Comparison of ENCODE assay signal across 26 cellular contexts in genomic region chr11:133355095-133355494, GRCh38.
"Had no signal": no experiment of that assay in that cellular context is flagged by ENCODE, and none has a peak within 500 bp of the region (broad histone marks: within the 10 kb centered on the region; RNA-seq: fewer than 3 reads in every experiment).

No MANE protein-coding gene starts in this region.

- DNase-seq: dermis blood vessel endothelial cell; dorsolateral prefrontal cortex; effector CD4-positive, alpha-beta T cell; effector memory CD4-positive, alpha-beta T cell; erythroblast; esophagus squamous epithelium; foreskin fibroblast; foreskin melanocyte; gastrocnemius medialis; glutamatergic neuron; head of caudate nucleus; heart right ventricle; hippocampal formation; left cardiac atrium; left lung; left ventricle myocardium superior; lower lobe of right lung; mesendoderm; midbrain; naive thymus-derived CD4-positive, alpha-beta T cell had no signal

- H3K4me3 ChIP-seq: coronary artery, dorsolateral prefrontal cortex, esophagus squamous epithelium, gastrocnemius medialis, heart right ventricle, left lung, lower lobe of right lung had no signal

- H3K27me3 ChIP-seq: dorsolateral prefrontal cortex, esophagus squamous epithelium, gastrocnemius medialis, left lung had no signal

- H3K36me3 ChIP-seq: esophagus squamous epithelium, gastrocnemius medialis, heart right ventricle, left lung, lower lobe of right lung had no signal

- FAIRE-seq: colon, endothelial cell of umbilical vein, islet of Langerhans, keratinocyte had no signal

- ATAC-seq: esophagus mucosa; gastrocnemius medialis; heart right ventricle; left cardiac atrium; left lung; left ventricle myocardium superior; lower lobe of right lung; naive thymus-derived CD4-positive, alpha-beta T cell had no signal
